In the genomic region with DNA sequence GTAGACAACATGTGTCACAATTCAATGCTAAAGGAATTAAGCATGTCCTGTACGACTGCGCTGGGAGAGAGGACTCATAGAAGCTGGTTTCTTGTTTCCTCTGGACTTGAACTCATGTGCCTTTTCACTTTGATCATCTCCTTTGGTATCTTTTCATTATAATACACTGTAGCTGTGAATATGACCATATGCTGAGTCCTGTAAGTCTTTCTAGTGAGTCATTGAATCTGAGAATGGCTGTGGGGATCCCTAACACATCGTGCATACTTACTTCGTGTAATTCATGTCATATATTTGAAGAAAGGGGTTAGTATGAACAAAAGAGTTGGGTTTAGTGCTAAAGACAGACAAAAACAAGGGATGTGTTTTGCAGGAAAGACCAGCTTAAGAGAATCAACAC, we compare ENCODE assay signal across 24 cellular contexts.
DNase-seq lines count a peak whose midpoint lies in the region; ATAC-seq, FAIRE-seq and TF ChIP-seq lines count a peak whose summit lies in the region.
"Had no signal": no experiment of that assay in that cellular context is flagged by ENCODE, and none has a peak within 500 bp of the region (broad histone marks: within the 10 kb centered on the region; RNA-seq: fewer than 3 reads in every experiment).

No MANE protein-coding gene starts in this region.

- H3K27me3 Mint-ChIP-seq in activated naive CD4-positive, alpha-beta T cell treated with anti-CD3 and anti-CD28 coated beads, Interleukin-2, amount 10 ng/mL, durations not matched to agents 7 days and 5 days: peaks cover 3% of the 10 kb centered on the region
- H3K27me3 Mint-ChIP-seq: IgD-negative memory B cell; stimulated activated memory B cell treated with anti-CD40 and anti-IgM and Interleukin-4, amounts not matched to agents 10 μg/mL and 1 μg/mL and 100 μg/mL, for 72 hours had no signal

- H3K27ac ChIP-seq in PC-9: peak overlapping the region; percentile 100
- peak overlapping the region; percentile 58 for H3K27ac ChIP-seq in skeletal muscle tissue (ENCODE audit: low read depth, low read length)
- H3K27ac ChIP-seq in prostate gland: no peak overlapping the region
- H3K27ac ChIP-seq: neutrophil, thoracic aorta, uterus had no signal

- TF ChIP-seq POLR2A in prostate gland (IDR thresholded peaks at IDR 0.05): no peak

- CTCF ChIA-PET in activated naive CD4-positive, alpha-beta T cell treated with anti-CD3 and anti-CD28 coated beads, Interleukin-2, amount 10 ng/mL, durations not matched to agents 7 days and 5 days (lab: Charles Lee): no interaction called here
- CTCF ChIA-PET in PC-9 (lab: Charles Lee): no interaction called here

- H3K9me3 ChIP-seq in PC-9 (ENCODE audit: insufficient read depth, low read depth): peaks cover 6% of the 10 kb centered on the region; the same call in 1 of the 2 replicates
- H3K9me3 ChIP-seq in skeletal muscle tissue (ENCODE audit: control insufficient read depth in 3 of 3, low read length in 3 of 3): no peaks in the 10 kb centered on the region
- no peaks in the 10 kb centered on the region for H3K9me3 ChIP-seq in prostate gland
- H3K9me3 ChIP-seq: A549, BE2C, thoracic aorta, uterus had no signal

- peaks cover 4 to 30% of the 10 kb centered on the region in 2 donors for H3K36me3 Mint-ChIP-seq in activated naive CD4-positive, alpha-beta T cell treated with anti-CD3 and anti-CD28 coated beads, Interleukin-2, amount 50 U/mL, for 72 hours
- no peaks in the 10 kb centered on the region for H3K36me3 Mint-ChIP-seq in activated naive CD4-positive, alpha-beta T cell treated with anti-CD3 and anti-CD28 coated beads, Interleukin-2, amount 10 ng/mL, durations not matched to agents 7 days and 5 days

- WGBS in prostate gland: 92% methylated on average over 4 of the region's 4 CpGs

- FAIRE-seq in bronchial epithelial cell (lab: Jason Lieb, UNC): no peak
- FAIRE-seq: A549 had no signal

- no peak overlapping the region for H3K4me3 ChIP-seq in PC-9
- H3K4me3 ChIP-seq in bronchial epithelial cell (ENCODE audit: low read depth, low read length): no peak overlapping the region
- no peak overlapping the region for H3K4me3 ChIP-seq in skeletal muscle tissue (ENCODE audit: low read length in 3 of 3)
- H3K4me3 ChIP-seq in prostate gland: no peak overlapping the region
- H3K4me3 ChIP-seq: A549, MG63, thoracic aorta, uterus had no signal

- no peak for DNase-seq in activated naive CD4-positive, alpha-beta T cell treated with anti-CD3 and anti-CD28 coated beads, Interleukin-2, amount 50 U/mL, for 72 hours (ENCODE audit: low spot score in 2 of 2)
- no peak for DNase-seq in activated naive CD4-positive, alpha-beta T cell treated with anti-CD3 and anti-CD28 coated beads, Interleukin-2, amount 10 ng/mL, durations not matched to agents 7 days and 5 days
- DNase-seq in PC-9 (no peak), bronchial epithelial cell (ENCODE audit: low read depth) (peak; percentile 56), prostate gland (ENCODE audit: low spot score) (no peak)
- DNase-seq: activated CD8-positive, alpha-beta T cell treated with anti-CD3 and anti-CD28 coated beads for 36 hours; activated naive CD4-positive, alpha-beta T cell; BE2C; NCI-H1417 treated with DMSO at 0.1 percent for 48 hours; NCI-H2081 treated with DMSO at 0.1 percent for 48 hours; NCI-H446; NCI-H82; SHP77; uterus had no signal

- no peak overlapping the region for H3K4me3 Mint-ChIP-seq in activated naive CD4-positive, alpha-beta T cell treated with anti-CD3 and anti-CD28 coated beads, Interleukin-2, amount 10 ng/mL, durations not matched to agents 7 days and 5 days
- H3K4me3 Mint-ChIP-seq: activated CD8-positive, alpha-beta T cell treated with anti-CD3 and anti-CD28 coated beads for 36 hours; central memory CD8-positive, alpha-beta T cell; IgD-negative memory B cell; stimulated activated memory B cell treated with anti-CD40 and anti-IgM and Interleukin-4, amounts not matched to agents 10 μg/mL and 1 μg/mL and 100 μg/mL, for 72 hours had no signal

- TF ChIP-seq CTCF in PC-9 (conservative IDR thresholded peaks at IDR 0.05) (no peak), bronchial epithelial cell (IDR thresholded peaks at IDR 0.05; ENCODE audit: insufficient read depth, low read length, severe bottlenecking) (no peak), prostate gland (IDR thresholded peaks at IDR 0.05) (no peak)

- peak; percentile 53 to 70 for ATAC-seq in activated naive CD4-positive, alpha-beta T cell treated with anti-CD3 and anti-CD28 coated beads, Interleukin-2, amount 50 U/mL, for 72 hours
- ATAC-seq in HG02610 (IDR thresholded peaks at IDR 0.05; ENCODE audit: unreplicated experiment): no peak
- no peak for ATAC-seq in HG02938 (IDR thresholded peaks at IDR 0.05; ENCODE audit: unreplicated experiment)
- ATAC-seq: activated CD8-positive, alpha-beta T cell treated with anti-CD3 and anti-CD28 coated beads for 36 hours; stimulated activated memory B cell treated with anti-CD40 and anti-IgM and Interleukin-4, amounts not matched to agents 10 μg/mL and 1 μg/mL and 100 μg/mL, for 72 hours had no signal

- no peak overlapping the region for H3K9ac ChIP-seq in skeletal muscle tissue (ENCODE audit: low read depth in 1 of 3, low read length in 3 of 3)

- H3K4me2 ChIP-seq in PC-9: peak overlapping the region; percentile 44

- peaks cover 2% of the 10 kb centered on the region for H3K4me1 Mint-ChIP-seq in activated naive CD4-positive, alpha-beta T cell treated with anti-CD3 and anti-CD28 coated beads, Interleukin-2, amount 10 ng/mL, durations not matched to agents 7 days and 5 days
- H3K4me1 Mint-ChIP-seq: central memory CD8-positive, alpha-beta T cell; IgD-negative memory B cell had no signal

- H3K36me3 ChIP-seq in PC-9 (ENCODE audit: low read depth) (0 out of 2 replicates have a peak, but pooled peaks cover 9% of the 10 kb centered on the region), bronchial epithelial cell (ENCODE audit: control insufficient read depth, insufficient read depth, low read length) (no peaks in the 10 kb centered on the region), skeletal muscle tissue (ENCODE audit: control insufficient read depth in 3 of 3, insufficient read depth in 3 of 3, low read length in 3 of 3) (no peaks in the 10 kb centered on the region), prostate gland (no peaks in the 10 kb centered on the region)
- H3K36me3 ChIP-seq: BE2C, MG63, neutrophil, thoracic aorta, uterus had no signal

- H4K20me1 ChIP-seq in PC-9 (ENCODE audit: insufficient read depth): no peaks in the 10 kb centered on the region

- no peaks in the 10 kb centered on the region for H3K9me2 ChIP-seq in PC-9 (ENCODE audit: insufficient read depth)

- H3K27me3 ChIP-seq in PC-9 (ENCODE audit: insufficient read depth, low read depth) (no peaks in the 10 kb centered on the region), bronchial epithelial cell (ENCODE audit: control insufficient read depth, insufficient read depth, low read length) (no peaks in the 10 kb centered on the region), skeletal muscle tissue (ENCODE audit: control insufficient read depth in 3 of 3, insufficient read depth in 3 of 3, low read length in 3 of 3) (no peaks in the 10 kb centered on the region), prostate gland (replicated peaks; ENCODE audit: insufficient read depth) (peaks cover 2% of the 10 kb centered on the region)
- H3K27me3 ChIP-seq: BE2C, MG63, neutrophil, uterus had no signal

- peaks cover 41% of the 10 kb centered on the region for H3F3A ChIP-seq in PC-9 (ENCODE audit: insufficient read depth, low read depth)

- 0 out of 2 replicates have a peak overlapping the region, but pooled peaks have one; percentile 26 for H2AFZ ChIP-seq in PC-9

- H3K79me2 ChIP-seq in PC-9 (ENCODE audit: low read depth): no peaks in the 10 kb centered on the region

- intact Hi-C loops in PC-9 (cut with micrococcal nuclease; ENCODE audit: unreplicated experiment) (loop anchor here (5.0 to 10.0 kb wide), 2 partner anchors 35 to 58 kb away; no protein-coding TSS in a partner anchor), prostate gland (cut with DNase I) (no loop called here)

- H3K9me3 Mint-ChIP-seq in activated naive CD4-positive, alpha-beta T cell treated with anti-CD3 and anti-CD28 coated beads, Interleukin-2, amount 50 U/mL, for 72 hours: peaks cover 4 to 43% of the 10 kb centered on the region in 2 donors
- H3K9me3 Mint-ChIP-seq in activated naive CD4-positive, alpha-beta T cell treated with anti-CD3 and anti-CD28 coated beads, Interleukin-2, amount 10 ng/mL, durations not matched to agents 7 days and 5 days: no peaks in the 10 kb centered on the region
- H3K9me3 Mint-ChIP-seq: central memory CD8-positive, alpha-beta T cell had no signal

- POLR2A ChIA-PET in PC-9 (lab: Charles Lee; ENCODE audit: unreplicated experiment): interaction anchor here (0.5 kb wide), 1 partner anchor 643 kb away, joined by 4 read pairs; no protein-coding TSS in a partner anchor

- peaks cover 43% of the 10 kb centered on the region for H3K4me1 ChIP-seq in PC-9 (replicated peaks; ENCODE audit: insufficient read depth)
- H3K4me1 ChIP-seq in skeletal muscle tissue (ENCODE audit: control insufficient read depth in 3 of 3, insufficient read depth in 3 of 3, low read length in 3 of 3): peaks cover 7 to 19% (median 7%) of the 10 kb centered on the region in 3 donors
- no peaks in the 10 kb centered on the region for H3K4me1 ChIP-seq in prostate gland (replicated peaks)
- H3K4me1 ChIP-seq: BE2C, uterus had no signal

- H3K27ac Mint-ChIP-seq in activated naive CD4-positive, alpha-beta T cell treated with anti-CD3 and anti-CD28 coated beads, Interleukin-2, amount 50 U/mL, for 72 hours: no peak overlapping the region
- H3K27ac Mint-ChIP-seq in activated naive CD4-positive, alpha-beta T cell treated with anti-CD3 and anti-CD28 coated beads, Interleukin-2, amount 10 ng/mL, durations not matched to agents 7 days and 5 days: no peak overlapping the region
- H3K27ac Mint-ChIP-seq: activated CD8-positive, alpha-beta T cell treated with anti-CD3 and anti-CD28 coated beads for 36 hours; IgD-negative memory B cell had no signal

- BruUV-seq in PC-9 (replicated peaks; lab: Mats Ljungman, UMichigan): no TSS peak

Comparison
In these comparisons a context has a peak if more than half of its experiments do, and no peak if none do; other contexts are left out.
1. ATAC-seq: peak in activated naive CD4-positive, alpha-beta T cell treated with anti-CD3 and anti-CD28 coated beads, Interleukin-2, amount 50 U/mL, for 72 hours (2 of 2); none in HG02610 (single experiment) and HG02938 (single experiment).
2. H3K27ac ChIP-seq: peak in PC-9 (single experiment) and skeletal muscle tissue (single experiment); none in prostate gland (0 of 2).